8 cellular contexts compared by ENCODE assay signal in the genomic region with DNA sequence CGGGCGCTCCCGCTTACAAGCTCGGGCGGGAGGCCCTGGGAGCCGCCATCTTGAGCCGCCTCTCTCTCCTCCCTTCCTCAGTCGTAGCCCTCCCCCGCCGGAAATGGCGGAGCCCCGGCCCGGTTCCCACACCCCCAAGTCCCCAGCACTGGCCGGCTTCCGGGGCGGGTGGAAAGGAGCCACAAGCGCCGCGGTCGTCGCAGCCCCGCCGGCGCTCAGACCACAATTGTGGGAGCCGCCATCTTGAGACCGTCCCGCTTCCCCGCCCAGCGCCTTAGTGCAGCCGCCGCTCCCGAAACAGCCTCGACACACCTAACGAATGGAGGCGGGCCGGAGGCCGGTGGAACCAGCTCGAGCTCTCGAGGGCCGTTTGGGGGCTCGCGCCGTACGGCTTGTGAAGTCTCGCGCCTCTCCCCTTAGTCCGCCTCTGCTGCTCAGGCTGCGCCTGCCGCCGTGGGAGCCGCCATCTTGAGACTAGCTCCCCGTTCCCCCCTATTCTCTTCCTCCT. TPM values are rescaled to one million over a fixed set of nuclear protein-coding genes. Genes with fewer than 3 reads are reported as not detected.
DNase-seq lines count a peak whose midpoint lies in the region; ATAC-seq and TF ChIP-seq lines count a peak whose summit lies in the region.

No MANE protein-coding gene starts in this region.

- H3K36me3 Mint-ChIP-seq in CD4-positive, alpha-beta memory T cell: peaks cover 4 to 18% of the 10 kb centered on the region in 2 donors

- POLR2A ChIA-PET in CD4-positive, alpha-beta memory T cell (lab: Charles Lee; ENCODE audit: partially characterized antibody): interaction anchor here (0.6 to 10.3 kb wide), 24 partner anchors 9 to 1012 kb away, joined by 3 to 176 read pairs (median 7); partner anchors contain the start of genes ARHGAP4, EMD, IDH3G and IRAK1

- H3K27me3 Mint-ChIP-seq in CD4-positive, alpha-beta memory T cell: peaks cover 0 to 1% of the 10 kb centered on the region in 2 donors

- H3K27ac Mint-ChIP-seq in CD4-positive, alpha-beta memory T cell: peak overlapping the region; percentile 97 to 100 (median 100)

- peaks cover 46% of the 10 kb centered on the region for H3K4me1 ChIP-seq in CD4-positive, alpha-beta memory T cell (ENCODE audit: insufficient read depth, low read length)
- H3K4me1 ChIP-seq in OCI-LY3 (ENCODE audit: low read length): peaks cover 39% of the 10 kb centered on the region
- H3K4me1 ChIP-seq in mucosa of rectum (ENCODE audit: control insufficient read depth in 2 of 2, insufficient read depth in 2 of 2, low read length in 2 of 2): peaks cover 41 to 52% of the 10 kb centered on the region in 2 donors

- peaks cover 21 to 59% (median 44%) of the 10 kb centered on the region in 4 donors for H3K4me1 Mint-ChIP-seq in CD4-positive, alpha-beta memory T cell

- TF ChIP-seq CTCF in OCI-LY3 (IDR thresholded peaks at IDR 0.05; ENCODE audit: low read depth, low read length): no peak

- peaks cover 38% of the 10 kb centered on the region for H4K20me1 ChIP-seq in OCI-LY3 (ENCODE audit: insufficient read depth, low read length)

- no peaks in the 10 kb centered on the region for H3K27me3 ChIP-seq in CD4-positive, alpha-beta memory T cell (ENCODE audit: insufficient read depth, low read length)
- H3K27me3 ChIP-seq in OCI-LY3 (ENCODE audit: low read depth, low read length) (no peaks in the 10 kb centered on the region), mucosa of rectum (ENCODE audit: control insufficient read depth in 2 of 2, insufficient read depth in 2 of 2, low read length in 2 of 2) (no peaks in the 10 kb centered on the region)

- H3K9ac ChIP-seq in OCI-LY3 (ENCODE audit: low read length): peak overlapping the region; percentile 100
- peak overlapping the region; percentile 93 to 98 for H3K9ac ChIP-seq in mucosa of rectum (ENCODE audit: low read depth in 1 of 2, low read length in 2 of 2)

- peak; percentile 28 for ATAC-seq in GM19463 (IDR thresholded peaks at IDR 0.05; ENCODE audit: unreplicated experiment)

- peak overlapping the region; percentile 61 to 90 for H3K4me3 ChIP-seq in CD4-positive, alpha-beta memory T cell (ENCODE audit: low read length in 2 of 2)
- peak overlapping the region; percentile 97 for H3K4me3 ChIP-seq in OCI-LY3 (ENCODE audit: low read length)
- H3K4me3 ChIP-seq in mucosa of rectum (ENCODE audit: low read length in 2 of 2): peak overlapping the region; percentile 88 to 97

- H3K27ac ChIP-seq in CD4-positive, alpha-beta memory T cell (ENCODE audit: low read depth, low read length): peak overlapping the region; percentile 99
- H3K27ac ChIP-seq in OCI-LY3 (ENCODE audit: low read length) (peak overlapping the region; percentile 98), epithelial cell of prostate (peak overlapping the region; percentile 96), mucosa of rectum (ENCODE audit: low read depth in 2 of 2, low read length in 2 of 2) (peak overlapping the region; percentile 99 to 100)

- H3K79me2 ChIP-seq in OCI-LY3 (ENCODE audit: low read length): peaks cover 69% of the 10 kb centered on the region

- intact Hi-C loops in CD4-positive, alpha-beta memory T cell (cut with micrococcal nuclease): loop anchor here (1.0 to 10.0 kb wide), 4 partner anchors 41 to 404 kb away; partner anchors contain the start of genes ARHGAP4, EMD, FLNA and IDH3G

- H3K36me3 ChIP-seq in CD4-positive, alpha-beta memory T cell (ENCODE audit: insufficient read depth, low read length): no peaks in the 10 kb centered on the region
- peaks cover 23% of the 10 kb centered on the region for H3K36me3 ChIP-seq in OCI-LY3 (replicated peaks; ENCODE audit: low read depth, low read length)
- no peaks in the 10 kb centered on the region for H3K36me3 ChIP-seq in mucosa of rectum (ENCODE audit: control insufficient read depth in 2 of 2, insufficient read depth in 2 of 2, low read length in 2 of 2)

- peak; percentile 89 to 95 (median 92) for DNase-seq in CD4-positive, alpha-beta memory T cell
- DNase-seq in HT1080 (ENCODE audit: low read depth) (peak; percentile 81), activated T-cell treated with anti-CD3 and anti-CD28 coated beads for 4 hours (peak; percentile 75), epithelial cell of prostate (ENCODE audit: low read depth, low spot score) (no peak)
- peak; percentile 57 to 87 for DNase-seq in stimulated activated CD8-positive, alpha-beta memory T cell treated with anti-CD3 and anti-CD28 coated beads, Interleukin-4, amount 100 ng/mL, for 4 hours (ENCODE audit: low read depth in 2 of 2, low spot score in 1 of 2)

- no peaks in the 10 kb centered on the region for H3K9me3 ChIP-seq in CD4-positive, alpha-beta memory T cell (ENCODE audit: control insufficient read depth in 1 of 2, low read length in 2 of 2)
- H3K9me3 ChIP-seq in OCI-LY3 (ENCODE audit: insufficient read depth, low read length) (no peaks in the 10 kb centered on the region), mucosa of rectum (ENCODE audit: control insufficient read depth in 2 of 2, low read length in 2 of 2) (no peaks in the 10 kb centered on the region)

- H3K9me3 Mint-ChIP-seq in CD4-positive, alpha-beta memory T cell: peaks cover 0 to 3% (median 0%) of the 10 kb centered on the region in 8 donors

- CTCF ChIA-PET in CD4-positive, alpha-beta memory T cell (lab: Charles Lee; ENCODE audit: partially characterized antibody): interaction anchor here (0.8 to 6.1 kb wide), 7 partner anchors 10 to 402 kb away, joined by 3 to 31 read pairs (median 3); no protein-coding TSS in a partner anchor

- H3K4me2 ChIP-seq in OCI-LY3 (ENCODE audit: low read length): peak overlapping the region; percentile 98

- H2AFZ ChIP-seq in OCI-LY3 (ENCODE audit: low read depth, low read length): no peak overlapping the region

- H3K4me3 Mint-ChIP-seq in CD4-positive, alpha-beta memory T cell: peak overlapping the region; percentile 100

RNA-seq across cellular contexts. Expression of gene HCFC1, which starts 0.4 kb away (rescaled TPM):
- 10 to 100 TPM; 52.6 to 53.4 TPM for total RNA-seq in CD4-positive, alpha-beta memory T cell
- polyA plus RNA-seq in CD4-positive, alpha-beta memory T cell: 10 to 100 TPM in 1 of 2 donors, 1 to 10 TPM in 1; 1.6 to 14.9 TPM
- 38.9 and 60.0 TPM in 2 replicates for total RNA-seq in HT1080 (2014; rRNA removed; shearing (Covaris generic))
- 42.7 and 43.9 TPM in 2 replicates for polyA plus RNA-seq in HT1080 (2015; cell fraction: cytosol; rRNA removed)
- 83.1 and 92.8 TPM in 2 replicates for polyA plus RNA-seq in HT1080 (2015; cell fraction: nucleus; rRNA removed)

RNA-seq across cellular contexts. Expression of gene TMEM187, which starts 1.4 kb away (rescaled TPM):
- 10 to 100 TPM; 12.8 to 14.9 TPM for total RNA-seq in CD4-positive, alpha-beta memory T cell
- polyA plus RNA-seq in CD4-positive, alpha-beta memory T cell: 10 to 100 TPM; 10.4 to 23.8 TPM
- 4.8 and 11.6 TPM in 2 replicates for total RNA-seq in HT1080 (2014; rRNA removed; shearing (Covaris generic))
- polyA plus RNA-seq in HT1080 (2015; cell fraction: cytosol; rRNA removed): 5.1 and 5.8 TPM in 2 replicates
- 8.4 and 9.4 TPM in 2 replicates for polyA plus RNA-seq in HT1080 (2015; cell fraction: nucleus; rRNA removed)

RNA-seq across cellular contexts. Expression of gene RENBP, which starts 26.7 kb away (rescaled TPM):
- total RNA-seq in CD4-positive, alpha-beta memory T cell: 10 to 100 TPM; 17.2 to 21.3 TPM
- polyA plus RNA-seq in CD4-positive, alpha-beta memory T cell: under 1 TPM in 1 of 2 donors, not detected in 1; 0.65 TPM
- total RNA-seq in HT1080 (2014; rRNA removed; shearing (Covaris generic)): 1.0 TPM in 1 of 2 replicates, not detected in the other
- polyA plus RNA-seq in HT1080 (2015; cell fraction: cytosol; rRNA removed): not detected in 2 replicates
- not detected in 2 replicates for polyA plus RNA-seq in HT1080 (2015; cell fraction: nucleus; rRNA removed)

RNA-seq across cellular contexts. Expression of gene NAA10, which starts 36.3 kb away (rescaled TPM):
- 10 to 100 TPM; 88.9 to 94.9 TPM for total RNA-seq in CD4-positive, alpha-beta memory T cell
- polyA plus RNA-seq in CD4-positive, alpha-beta memory T cell: 10 to 100 TPM; 57.6 to 96.3 TPM
- 182 and 213 TPM in 2 replicates for total RNA-seq in HT1080 (2014; rRNA removed; shearing (Covaris generic))
- polyA plus RNA-seq in HT1080 (2015; cell fraction: cytosol; rRNA removed): 224 and 268 TPM in 2 replicates
- 152 and 187 TPM in 2 replicates for polyA plus RNA-seq in HT1080 (2015; cell fraction: nucleus; rRNA removed)

RNA-seq across cellular contexts. Expression of gene ARHGAP4, which starts 45.1 kb away (rescaled TPM):
- total RNA-seq in CD4-positive, alpha-beta memory T cell: 100 to 1,000 TPM; 327 to 330 TPM
- 100 to 1,000 TPM in 1 of 2 donors, 10 to 100 TPM in 1; 65.4 to 117 TPM for polyA plus RNA-seq in CD4-positive, alpha-beta memory T cell
- 2.7 and 3.3 TPM in 2 replicates for total RNA-seq in HT1080 (2014; rRNA removed; shearing (Covaris generic))
- polyA plus RNA-seq in HT1080 (2015; cell fraction: cytosol; rRNA removed): 5.5 and 6.7 TPM in 2 replicates
- 33.5 and 36.7 TPM in 2 replicates for polyA plus RNA-seq in HT1080 (2015; cell fraction: nucleus; rRNA removed)
